Comparison of ENCODE assay signal across 27 cellular contexts in genomic region chr20:45630366-45630765, GRCh38. TPM values are rescaled to one million over a fixed set of nuclear protein-coding genes. Genes with fewer than 3 reads are reported as not detected.
"Had no signal": no experiment of that assay in that cellular context is flagged by ENCODE, and none has a peak within 500 bp of the region (broad histone marks: within the 10 kb centered on the region; RNA-seq: fewer than 3 reads in every experiment).

No MANE protein-coding gene starts in this region.

- DNase-seq: activated CD4-positive, alpha-beta T cell treated with anti-CD3 and anti-CD28 coated beads for 1 hour; activated CD4-positive, alpha-beta T cell treated with anti-CD3 and anti-CD28 coated beads, Interleukin-2, amount 50 U/mL, for 4 hours; activated gamma-delta T cell treated with Interleukin-2 at 50 U/mL for 16 hours; activated T-cell treated with anti-CD3 and anti-CD28 coated beads for 4 hours; adrenal gland; heart left ventricle; kidney; left ventricle myocardium superior; mucosa of descending colon; naive thymus-derived CD4-positive, alpha-beta T cell; transverse colon had no signal

- H3K36me3 ChIP-seq: adrenal gland, gastroesophageal sphincter, heart left ventricle, neural progenitor cell, prostate gland, right atrium auricular region, suprapubic skin, transverse colon had no signal

- H3K4me3 Mint-ChIP-seq: activated T-helper 1 cell treated with anti-CD3 and anti-CD28 coated beads, Interleukin-12 subunit alpha, Interleukin-12 subunit beta, Interleukin-2, Interleukin-4 antibody, amounts not matched to agents 30 ng/mL and 10 ng/mL and 1 ng/mL, durations not matched to agents 14 hours and 24 hours and 36 hours; memory B cell; naive thymus-derived CD4-positive, alpha-beta T cell; neural progenitor cell; stimulated activated naive CD8-positive, alpha-beta T cell treated with anti-CD3 and anti-CD28 coated beads, Interleukin-15, Interleukin-2, amounts not matched to agents 100 ng/mL and 50 ng/mL, for 24 hours had no signal

- H3K27me3 ChIP-seq: adrenal gland, neural progenitor cell, transverse colon had no signal

- H3K27ac ChIP-seq: adrenal gland, epithelial cell of prostate, gastroesophageal sphincter, heart left ventricle, neural progenitor cell, prostate gland, right atrium auricular region, suprapubic skin, transverse colon, VCaP had no signal

- H3K9me3 ChIP-seq: adrenal gland, gastroesophageal sphincter, mucosa of descending colon, prostate gland, right atrium auricular region, suprapubic skin, transverse colon had no signal

- H3K36me3 Mint-ChIP-seq: activated naive CD4-positive, alpha-beta T cell treated with anti-CD3 and anti-CD28 coated beads, Interleukin-2, amount 50 U/mL, for 72 hours; memory B cell; naive thymus-derived CD4-positive, alpha-beta T cell; neural progenitor cell had no signal

- ATAC-seq: gastroesophageal sphincter; left ventricle myocardium superior; naive thymus-derived CD4-positive, alpha-beta T cell had no signal

- H3K4me1 ChIP-seq: adrenal gland, neural progenitor cell, prostate gland, right atrium auricular region, suprapubic skin had no signal

- H3K4me3 ChIP-seq: adrenal gland, gastroesophageal sphincter, heart left ventricle, mucosa of descending colon, neural progenitor cell, prostate gland, right atrium auricular region, suprapubic skin, transverse colon had no signal

- H3K4me1 Mint-ChIP-seq: neural progenitor cell had no signal

- H3K27ac Mint-ChIP-seq: activated naive CD4-positive, alpha-beta T cell treated with anti-CD3 and anti-CD28 coated beads, Interleukin-2, amount 50 U/mL, for 72 hours; activated T-helper 1 cell treated with anti-CD3 and anti-CD28 coated beads, Interleukin-12 subunit alpha, Interleukin-12 subunit beta, Interleukin-2, Interleukin-4 antibody, amounts not matched to agents 30 ng/mL and 10 ng/mL and 1 ng/mL, durations not matched to agents 14 hours and 24 hours and 36 hours; memory B cell; naive thymus-derived CD4-positive, alpha-beta T cell; neural progenitor cell; stimulated activated naive CD8-positive, alpha-beta T cell treated with anti-CD3 and anti-CD28 coated beads, Interleukin-15, Interleukin-2, amounts not matched to agents 100 ng/mL and 50 ng/mL, for 24 hours had no signal

- H3K9me3 Mint-ChIP-seq: activated naive CD4-positive, alpha-beta T cell treated with anti-CD3 and anti-CD28 coated beads, Interleukin-2, amount 50 U/mL, for 72 hours; activated T-helper 1 cell treated with anti-CD3 and anti-CD28 coated beads, Interleukin-12 subunit alpha, Interleukin-12 subunit beta, Interleukin-2, Interleukin-4 antibody, amounts not matched to agents 30 ng/mL and 10 ng/mL and 1 ng/mL, durations not matched to agents 14 hours and 24 hours and 36 hours; memory B cell; neural progenitor cell; stimulated activated naive CD8-positive, alpha-beta T cell treated with anti-CD3 and anti-CD28 coated beads, Interleukin-15, Interleukin-2, amounts not matched to agents 100 ng/mL and 50 ng/mL, for 24 hours had no signal

RNA-seq across cellular contexts. Expression of gene WFDC9, which starts 0.7 kb away (rescaled TPM):
- total RNA-seq: activated naive CD4-positive, alpha-beta T cell treated with anti-CD3 and anti-CD28 coated beads, Interleukin-2, amount 50 U/mL, for 72 hours; activated T-helper 1 cell treated with anti-CD3 and anti-CD28 coated beads, Interleukin-12 subunit alpha, Interleukin-12 subunit beta, Interleukin-2, Interleukin-4 antibody, amounts not matched to agents 30 ng/mL and 10 ng/mL and 1 ng/mL, durations not matched to agents 14 hours and 24 hours and 36 hours; adrenal gland; cardiac septum; gastroesophageal sphincter; heart left ventricle; kidney; left ventricle myocardium superior; mucosa of descending colon; naive thymus-derived CD4-positive, alpha-beta T cell; osteocyte; prostate gland; right atrium auricular region; skeletal muscle tissue; suprapubic skin; T-helper 1 cell treated with Interleukin-12 subunit alpha and Interleukin-12 subunit beta and Interleukin-4 antibody, amounts not matched to agents 30 ng/mL and 1 ng/mL, for 36 hours; transverse colon had no signal

RNA-seq across cellular contexts. Expression of gene WFDC10A, which starts 0.8 kb away (rescaled TPM):
- total RNA-seq: activated naive CD4-positive, alpha-beta T cell treated with anti-CD3 and anti-CD28 coated beads, Interleukin-2, amount 50 U/mL, for 72 hours; activated T-helper 1 cell treated with anti-CD3 and anti-CD28 coated beads, Interleukin-12 subunit alpha, Interleukin-12 subunit beta, Interleukin-2, Interleukin-4 antibody, amounts not matched to agents 30 ng/mL and 10 ng/mL and 1 ng/mL, durations not matched to agents 14 hours and 24 hours and 36 hours; adrenal gland; cardiac septum; gastroesophageal sphincter; heart left ventricle; kidney; left ventricle myocardium superior; mucosa of descending colon; naive thymus-derived CD4-positive, alpha-beta T cell; osteocyte; prostate gland; right atrium auricular region; skeletal muscle tissue; suprapubic skin; T-helper 1 cell treated with Interleukin-12 subunit alpha and Interleukin-12 subunit beta and Interleukin-4 antibody, amounts not matched to agents 30 ng/mL and 1 ng/mL, for 36 hours; transverse colon had no signal

RNA-seq across cellular contexts. Expression of gene WFDC11, which starts 39.7 kb away (rescaled TPM):
- total RNA-seq: activated naive CD4-positive, alpha-beta T cell treated with anti-CD3 and anti-CD28 coated beads, Interleukin-2, amount 50 U/mL, for 72 hours; activated T-helper 1 cell treated with anti-CD3 and anti-CD28 coated beads, Interleukin-12 subunit alpha, Interleukin-12 subunit beta, Interleukin-2, Interleukin-4 antibody, amounts not matched to agents 30 ng/mL and 10 ng/mL and 1 ng/mL, durations not matched to agents 14 hours and 24 hours and 36 hours; adrenal gland; cardiac septum; gastroesophageal sphincter; heart left ventricle; kidney; left ventricle myocardium superior; mucosa of descending colon; naive thymus-derived CD4-positive, alpha-beta T cell; osteocyte; prostate gland; right atrium auricular region; skeletal muscle tissue; suprapubic skin; T-helper 1 cell treated with Interleukin-12 subunit alpha and Interleukin-12 subunit beta and Interleukin-4 antibody, amounts not matched to agents 30 ng/mL and 1 ng/mL, for 36 hours; transverse colon had no signal

RNA-seq across cellular contexts. Expression of gene WFDC8, which starts 51.3 kb away (rescaled TPM):
- total RNA-seq: activated naive CD4-positive, alpha-beta T cell treated with anti-CD3 and anti-CD28 coated beads, Interleukin-2, amount 50 U/mL, for 72 hours; activated T-helper 1 cell treated with anti-CD3 and anti-CD28 coated beads, Interleukin-12 subunit alpha, Interleukin-12 subunit beta, Interleukin-2, Interleukin-4 antibody, amounts not matched to agents 30 ng/mL and 10 ng/mL and 1 ng/mL, durations not matched to agents 14 hours and 24 hours and 36 hours; adrenal gland; cardiac septum; dorsolateral prefrontal cortex; gastroesophageal sphincter; heart left ventricle; kidney; left ventricle myocardium superior; mucosa of descending colon; naive thymus-derived CD4-positive, alpha-beta T cell; osteocyte; prostate gland; right atrium auricular region; skeletal muscle tissue; suprapubic skin; T-helper 1 cell treated with Interleukin-12 subunit alpha and Interleukin-12 subunit beta and Interleukin-4 antibody, amounts not matched to agents 30 ng/mL and 1 ng/mL, for 36 hours; transverse colon had no signal
